In genomic region chr22:27226666-27227065, GRCh38 we compare ENCODE assay signal across 18 cellular contexts.
"Had no signal": no experiment of that assay in that cellular context is flagged by ENCODE, and none has a peak within 500 bp of the region (broad histone marks: within the 10 kb centered on the region; RNA-seq: fewer than 3 reads in every experiment).

No MANE protein-coding gene starts in this region.

- DNase-seq: activated effector memory CD4-positive, alpha-beta T cell treated with anti-CD3 and anti-CD28 coated beads, Interleukin-2, amount 50 U/mL, for 16 hours; activated T-cell treated with anti-CD3 and anti-CD28 coated beads, Interleukin-2, amount 50 U/mL, for 1 hour; anterior cingulate cortex; colonic mucosa; effector memory CD8-positive, alpha-beta T cell; hypothalamus; occipital lobe; spleen; stimulated activated CD4-positive, alpha-beta T cell treated with anti-CD3 and anti-CD28 coated beads, Interleukin-2, amount 100 ng/mL, for 24 hours; stimulated activated naive CD4-positive, alpha-beta T cell; substantia nigra; transverse colon had no signal

- H3K36me3 Mint-ChIP-seq: activated naive CD8-positive, alpha-beta T cell; natural killer cell treated with Interleukin-12 subunit alpha and Interleukin-12 subunit beta and Interleukin-15 and Interleukin-18, amount 100 ng/mL, for 72 hours had no signal

- H3K4me3 Mint-ChIP-seq: activated naive CD8-positive, alpha-beta T cell; effector memory CD8-positive, alpha-beta T cell; natural killer cell treated with Interleukin-12 subunit alpha and Interleukin-12 subunit beta and Interleukin-15 and Interleukin-18, amount 100 ng/mL, for 72 hours; T-helper 1 cell treated with Interleukin-12 subunit alpha and Interleukin-12 subunit beta and Interleukin-4 antibody, amounts not matched to agents 30 μg/mL and 1 μg/mL, for 36 hours had no signal

- H3K27ac ChIP-seq: colonic mucosa, prostate gland, spleen, transverse colon had no signal

- H3K4me3 ChIP-seq: colonic mucosa, lung, prostate gland, spleen, transverse colon had no signal

- H3K4me1 ChIP-seq: colonic mucosa, prostate gland, spleen, transverse colon had no signal

- H3K27ac Mint-ChIP-seq: activated naive CD8-positive, alpha-beta T cell; effector memory CD8-positive, alpha-beta T cell; natural killer cell treated with Interleukin-12 subunit alpha and Interleukin-12 subunit beta and Interleukin-15 and Interleukin-18, amount 100 ng/mL, for 72 hours; T-helper 1 cell treated with Interleukin-12 subunit alpha and Interleukin-12 subunit beta and Interleukin-4 antibody, amounts not matched to agents 30 μg/mL and 1 μg/mL, for 36 hours had no signal

- H3K36me3 ChIP-seq: colonic mucosa, prostate gland, spleen, transverse colon had no signal

- ATAC-seq: effector memory CD8-positive, alpha-beta T cell; natural killer cell treated with Interleukin-12 subunit alpha and Interleukin-12 subunit beta and Interleukin-15 and Interleukin-18, amount 100 ng/mL, for 72 hours; sciatic nerve had no signal

- H3K9me3 ChIP-seq: colonic mucosa, prostate gland, transverse colon had no signal

- H3K27me3 ChIP-seq: colonic mucosa, transverse colon had no signal
